ENCODE assay signal across 1 cellular context in genomic region chr12:12883369-12884001, GRCh38.
TF ChIP-seq lines count a peak whose summit lies in the region.

No MANE protein-coding gene starts in this region.

TF ChIP-seq in K562, 482 proteins besides CTCF, POLR2A, EP300 and RAD21 (continued from another document and continues in another):
- TF ChIP-seq ZNF318 (IDR thresholded peaks at IDR 0.05; ENCODE audit: borderline replicate concordance in 1 of 2, low read depth in 1 of 2) (no peak), CBFA2T3 (IDR thresholded peaks at IDR 0.05) (peak; percentile 34; the same call in 1 of the 2 replicates), YBX1 (IDR thresholded peaks at IDR 0.05) (no peak), RB1 (IDR thresholded peaks at IDR 0.05; ENCODE audit: low read depth) (no peak), BMI1 (IDR thresholded peaks at IDR 0.05; ENCODE audit: low read length) (no peak), ZNF121 (CRISPR knock-in tag; conservative IDR thresholded peaks at IDR 0.05) (no peak), DMBX1 (CRISPR knock-in tag; IDR thresholded peaks at IDR 0.05; ENCODE audit: borderline replicate concordance) (no peak), MLLT1 (IDR thresholded peaks at IDR 0.05) (no peak), POLR2G (IDR thresholded peaks at IDR 0.05; ENCODE audit: low read depth, low read length) (no peak), KLF6 (CRISPR knock-in tag; IDR thresholded peaks at IDR 0.05; ENCODE audit: borderline replicate concordance) (no peak), BHLHE40 (IDR thresholded peaks at IDR 0.05; ENCODE audit: low read length) (no peak), HNRNPH1 (optimal IDR thresholded peaks at IDR 0.05; ENCODE audit: low read depth, low read length) (no peak), MECOM (CRISPR knock-in tag; IDR thresholded peaks at IDR 0.05) (no peak), LEF1 (IDR thresholded peaks at IDR 0.05) (peak; percentile 30; the same call in 1 of the 2 replicates), ZEB2 (IDR thresholded peaks at IDR 0.05) (0 out of 2 replicates have a peak, but pooled peaks have one; percentile 35), PHB2 (IDR thresholded peaks at IDR 0.05; ENCODE audit: low read depth) (no peak), ZNF444 (CRISPR knock-in tag; IDR thresholded peaks at IDR 0.05) (no peak), SNAPC5 (CRISPR knock-in tag; IDR thresholded peaks at IDR 0.05) (no peak), SMAD3 (CRISPR knock-in tag; conservative IDR thresholded peaks at IDR 0.05) (no peak), PHTF2 (CRISPR knock-in tag; IDR thresholded peaks at IDR 0.05) (no peak), KDM2B (CRISPR knock-in tag; IDR thresholded peaks at IDR 0.05) (no peak), SOX6 (IDR thresholded peaks at IDR 0.05) (peak; percentile 92), THAP7 (CRISPR knock-in tag; IDR thresholded peaks at IDR 0.05) (no peak), SMARCA4 (IDR thresholded peaks at IDR 0.05) (peak; percentile 83), ATF2 (CRISPR knock-in tag; IDR thresholded peaks at IDR 0.05) (no peak), NBN (IDR thresholded peaks at IDR 0.05; ENCODE audit: low read depth) (no peak), BCL6 (CRISPR knock-in tag; IDR thresholded peaks at IDR 0.05) (no peak), FOXA1 (IDR thresholded peaks at IDR 0.05; ENCODE audit: borderline replicate concordance) (peak; percentile 38; the same call in 1 of the 2 replicates), C11orf30 (IDR thresholded peaks at IDR 0.05; ENCODE audit: low read depth) (peak; percentile 57), TAL1 (IDR thresholded peaks at IDR 0.05) (0 out of 2 replicates have a peak, but pooled peaks have one; percentile 38), ZC3H11A (IDR thresholded peaks at IDR 0.05; ENCODE audit: low read depth, low read length) (no peak), NCOR1 (IDR thresholded peaks at IDR 0.05) (no peak), ZBTB34 (CRISPR knock-in tag; IDR thresholded peaks at IDR 0.05) (no peak), ETS1 (conservative IDR thresholded peaks at IDR 0.05; ENCODE audit: control insufficient read depth, low read depth, low read length) (no peak), ELK1 (CRISPR knock-in tag; IDR thresholded peaks at IDR 0.05) (no peak), TFAM (CRISPR knock-in tag; conservative IDR thresholded peaks at IDR 0.05) (no peak), XRCC3 (IDR thresholded peaks at IDR 0.05) (no peak), ZKSCAN1 (IDR thresholded peaks at IDR 0.05; ENCODE audit: low read depth, low read length) (no peak), POLR3G (IDR thresholded peaks at IDR 0.05; ENCODE audit: extremely low read depth, insufficient read length, insufficient replicate concordance) (no peak), ZBTB12 (CRISPR knock-in tag; IDR thresholded peaks at IDR 0.05) (no peak), ZNF511 (CRISPR knock-in tag; IDR thresholded peaks at IDR 0.05) (no peak), TCF3 (CRISPR knock-in tag; IDR thresholded peaks at IDR 0.05) (peak; percentile 41; the same call in 1 of the 2 replicates), ZNF316 (IDR thresholded peaks at IDR 0.05) (no peak), RBM25 (IDR thresholded peaks at IDR 0.05; ENCODE audit: low read depth, low read length, severe bottlenecking) (no peak), PRMT5 (CRISPR knock-in tag; IDR thresholded peaks at IDR 0.05) (no peak), MED1 (CRISPR knock-in tag; IDR thresholded peaks at IDR 0.05; ENCODE audit: borderline replicate concordance) (no peak), STAT5B (CRISPR knock-in tag; IDR thresholded peaks at IDR 0.05) (no peak), RBFOX2 (IDR thresholded peaks at IDR 0.05; ENCODE audit: low read depth, low read length) (no peak), ETS2 (tag; IDR thresholded peaks at IDR 0.05; ENCODE audit: borderline replicate concordance, poor library complexity, severe bottlenecking) (no peak), FOSL1 (tag; conservative IDR thresholded peaks at IDR 0.05) (peak; percentile 81), ZBTB9 (CRISPR knock-in tag; IDR thresholded peaks at IDR 0.05) (no peak)
